ENCODE assay signal across 16 cellular contexts in genomic region chr17:78058581-78058980, GRCh38.
"Had no signal": no experiment of that assay in that cellular context is flagged by ENCODE, and none has a peak within 500 bp of the region (broad histone marks: within the 10 kb centered on the region; RNA-seq: fewer than 3 reads in every experiment).

No MANE protein-coding gene starts in this region.

- H3K27ac ChIP-seq: esophagus squamous epithelium, SK-N-MC, upper lobe of left lung had no signal

- H3K4me3 ChIP-seq: esophagus squamous epithelium, SK-N-MC, upper lobe of left lung had no signal

- H3K9me3 ChIP-seq: esophagus squamous epithelium, upper lobe of left lung had no signal

- H3K27me3 Mint-ChIP-seq: activated B cell treated with CpG ODN at 0.5 μM for 24 hours; activated CD4-positive, alpha-beta T cell treated with anti-CD3 and anti-CD28 coated beads, Interleukin-2, amount 10 ng/mL, durations not matched to agents 24 days and 14 days; stimulated activated naive B cell treated with anti-CD40 and anti-IgM and Interleukin-4, amounts not matched to agents 10 μg/mL and 1 μg/mL and 100 μg/mL, for 72 hours had no signal

- H3K27me3 ChIP-seq: esophagus squamous epithelium, upper lobe of left lung had no signal

- FAIRE-seq: endometrium, islet of Langerhans had no signal

- H3K27ac Mint-ChIP-seq: activated B cell treated with CpG ODN at 0.5 μM for 24 hours; activated CD4-positive, alpha-beta T cell treated with anti-CD3 and anti-CD28 coated beads, Interleukin-2, amount 10 ng/mL, durations not matched to agents 24 days and 14 days; activated T-helper 2 cell treated with anti-CD3 and anti-CD28 coated beads, Interferon-gamma antibody, Interleukin-2, Interleukin-4, amounts not matched to agents 10 μg/mL and 5 μg/mL and 100 μg/mL, durations not matched to agents 14 hours and 24 hours and 36 hours; stimulated activated naive B cell treated with anti-CD40 and anti-IgM and Interleukin-4, amounts not matched to agents 10 μg/mL and 1 μg/mL and 100 μg/mL, for 72 hours; T-helper 1 cell treated with Interleukin-12 subunit alpha and Interleukin-12 subunit beta and Interleukin-4 antibody, amounts not matched to agents 30 μg/mL and 1 μg/mL, for 36 hours had no signal

- H3K4me1 Mint-ChIP-seq: activated B cell treated with CpG ODN at 0.5 μM for 24 hours had no signal

- H3K9me3 Mint-ChIP-seq: activated B cell treated with CpG ODN at 0.5 μM for 24 hours; activated CD4-positive, alpha-beta T cell treated with anti-CD3 and anti-CD28 coated beads, Interleukin-2, amount 10 ng/mL, durations not matched to agents 24 days and 14 days; activated T-helper 2 cell treated with anti-CD3 and anti-CD28 coated beads, Interferon-gamma antibody, Interleukin-2, Interleukin-4, amounts not matched to agents 10 μg/mL and 5 μg/mL and 100 μg/mL, durations not matched to agents 14 hours and 24 hours and 36 hours; brain; stimulated activated naive B cell treated with anti-CD40 and anti-IgM and Interleukin-4, amounts not matched to agents 10 μg/mL and 1 μg/mL and 100 μg/mL, for 72 hours; T-helper 1 cell treated with Interleukin-12 subunit alpha and Interleukin-12 subunit beta and Interleukin-4 antibody, amounts not matched to agents 30 μg/mL and 1 μg/mL, for 36 hours had no signal

- DNase-seq: activated B cell treated with CpG ODN at 0.5 μM for 24 hours; activated CD4-positive, alpha-beta T cell treated with anti-CD3 and anti-CD28 coated beads, Interleukin-2, amount 10 ng/mL, durations not matched to agents 24 days and 14 days; activated naive CD4-positive, alpha-beta T cell treated with anti-CD3 and anti-CD28 coated beads, Interleukin-2, amount 50 U/mL, for 16 hours; amniotic stem cell; esophagus squamous epithelium; stimulated activated CD4-positive, alpha-beta T cell treated with anti-CD3 and anti-CD28 coated beads, Interleukin-1b, Interleukin-23, amount 100 ng/mL, for 48 hours; stimulated activated naive B cell treated with anti-CD40 and anti-IgM and Interleukin-4, amounts not matched to agents 10 μg/mL and 1 μg/mL and 100 μg/mL, for 72 hours; substantia nigra had no signal

- H3K36me3 Mint-ChIP-seq: stimulated activated naive B cell treated with anti-CD40 and anti-IgM and Interleukin-4, amounts not matched to agents 10 μg/mL and 1 μg/mL and 100 μg/mL, for 72 hours had no signal

- H3K4me3 Mint-ChIP-seq: activated B cell treated with CpG ODN at 0.5 μM for 24 hours; activated CD4-positive, alpha-beta T cell treated with anti-CD3 and anti-CD28 coated beads, Interleukin-2, amount 10 ng/mL, durations not matched to agents 24 days and 14 days; stimulated activated naive B cell treated with anti-CD40 and anti-IgM and Interleukin-4, amounts not matched to agents 10 μg/mL and 1 μg/mL and 100 μg/mL, for 72 hours; T-helper 1 cell treated with Interleukin-12 subunit alpha and Interleukin-12 subunit beta and Interleukin-4 antibody, amounts not matched to agents 30 μg/mL and 1 μg/mL, for 36 hours had no signal

- ATAC-seq: left lobe of liver; stimulated activated naive B cell treated with anti-CD40 and anti-IgM and Interleukin-4, amounts not matched to agents 10 μg/mL and 1 μg/mL and 100 μg/mL, for 72 hours had no signal
